25 cellular contexts compared by ENCODE assay signal in genomic region chr3:172375206-172375850, GRCh38.
"Had no signal": no experiment of that assay in that cellular context is flagged by ENCODE, and none has a peak within 500 bp of the region (broad histone marks: within the 10 kb centered on the region; RNA-seq: fewer than 3 reads in every experiment).

No MANE protein-coding gene starts in this region.

- H3K27me3 Mint-ChIP-seq: naive B cell; stimulated activated memory B cell treated with anti-CD40 and anti-IgM and Interleukin-4, amounts not matched to agents 10 μg/mL and 1 μg/mL and 100 μg/mL, for 72 hours; type B pancreatic cell had no signal

- H3K4me1 Mint-ChIP-seq: naive B cell; neural progenitor cell; stimulated activated memory B cell treated with anti-CD40 and anti-IgM and Interleukin-4, amounts not matched to agents 10 μg/mL and 1 μg/mL and 100 μg/mL, for 72 hours had no signal

- H3K27ac ChIP-seq: dorsolateral prefrontal cortex, gastrocnemius medialis, heart right ventricle, left lung, neural progenitor cell, psoas muscle, spleen, testis, tibial artery had no signal

- H3K27ac Mint-ChIP-seq: mesothelial cell of epicardium; naive B cell; neural progenitor cell; stimulated activated memory B cell treated with anti-CD40 and anti-IgM and Interleukin-4, amounts not matched to agents 10 μg/mL and 1 μg/mL and 100 μg/mL, for 72 hours; type B pancreatic cell had no signal

- H3K27me3 ChIP-seq: dorsolateral prefrontal cortex, gastrocnemius medialis, heart right ventricle, left lung, neural progenitor cell, spleen, testis, tibial artery had no signal

- H2AFZ ChIP-seq: neural progenitor cell had no signal

- ATAC-seq: gastrocnemius medialis; heart right ventricle; left cardiac atrium; left lung; mucosa of descending colon; psoas muscle; right cardiac atrium; stimulated activated memory B cell treated with anti-CD40 and anti-IgM and Interleukin-4, amounts not matched to agents 10 μg/mL and 1 μg/mL and 100 μg/mL, for 72 hours; stimulated activated naive CD8-positive, alpha-beta T cell treated with anti-CD3 and anti-CD28 coated beads, Interleukin-15, Interleukin-2, amounts not matched to agents 100 U/mL and 50 U/mL, for 24 hours had no signal

- H3K4me2 ChIP-seq: neural progenitor cell had no signal

- H3K4me1 ChIP-seq: left lung, neural progenitor cell, spleen, testis, tibial artery had no signal

- H3K9me3 ChIP-seq: gastrocnemius medialis, left lung, mucosa of descending colon, psoas muscle, testis, tibial artery had no signal

- H3K9me3 Mint-ChIP-seq: type B pancreatic cell had no signal

- H3K4me3 ChIP-seq: dorsolateral prefrontal cortex, gastrocnemius medialis, heart right ventricle, left lung, mucosa of descending colon, neural progenitor cell, psoas muscle, skin epidermis, spleen, testis, tibial artery had no signal

- DNase-seq: dorsolateral prefrontal cortex; effector CD4-positive, alpha-beta T cell; foreskin fibroblast; gastrocnemius medialis; glutamatergic neuron; heart right ventricle; hippocampal formation; left cardiac atrium; left lung; mesenchymal stem cell; mucosa of descending colon; naive B cell; psoas muscle; spleen; stimulated activated CD4-positive, alpha-beta T cell treated with anti-CD3 and anti-CD28 coated beads, Interleukin-4, amount 100 ng/mL, for 4 hours; stimulated activated naive CD8-positive, alpha-beta T cell treated with anti-CD3 and anti-CD28 coated beads, Interleukin-15, Interleukin-2, amounts not matched to agents 100 U/mL and 50 U/mL, for 24 hours; substantia nigra; testis; tibial artery had no signal

- H3K4me3 Mint-ChIP-seq: mesothelial cell of epicardium; naive B cell; neural progenitor cell; stimulated activated memory B cell treated with anti-CD40 and anti-IgM and Interleukin-4, amounts not matched to agents 10 μg/mL and 1 μg/mL and 100 μg/mL, for 72 hours; type B pancreatic cell had no signal
